ENCODE assay signal across 4 cellular contexts in genomic region chr7:154212861-154213260, GRCh38.
"Had no signal": no experiment of that assay in that cellular context is flagged by ENCODE, and none has a peak within 500 bp of the region (broad histone marks: within the 10 kb centered on the region; RNA-seq: fewer than 3 reads in every experiment).

No MANE protein-coding gene starts in this region.

- DNase-seq: GM23248, GOT3, H7, HFFc6 had no signal
